Comparison of ENCODE assay signal across 1 cellular context in genomic region chr6:33425668-33426577, GRCh38.
TF ChIP-seq lines count a peak whose summit lies in the region.

No MANE protein-coding gene starts in this region.

TF ChIP-seq in K562, 482 proteins besides CTCF, POLR2A, EP300 and RAD21 (continued from another document and continues in another):
- no peak for TF ChIP-seq RREB1 (CRISPR knock-in tag; IDR thresholded peaks at IDR 0.05)
- TF ChIP-seq SIRT6 (IDR thresholded peaks at IDR 0.05; ENCODE audit: low read depth, low read length) = no peak
- peak; percentile 62 for TF ChIP-seq SMC3 (conservative IDR thresholded peaks at IDR 0.05; ENCODE audit: insufficient read depth, low read depth, low read length)
- TF ChIP-seq CEBPZ (IDR thresholded peaks at IDR 0.05; ENCODE audit: borderline replicate concordance, low read depth, low read length) = no peak
- no peak for TF ChIP-seq ZNF3 (CRISPR knock-in tag; IDR thresholded peaks at IDR 0.05)
- no peak for TF ChIP-seq ZNF184 (CRISPR knock-in tag; IDR thresholded peaks at IDR 0.05)
- no peak for TF ChIP-seq ZSCAN32 (CRISPR knock-in tag; IDR thresholded peaks at IDR 0.05)
- no peak for TF ChIP-seq MBD1 (CRISPR knock-in tag; IDR thresholded peaks at IDR 0.05)
- TF ChIP-seq SMARCA5 (IDR thresholded peaks at IDR 0.05) = no peak
- TF ChIP-seq ZC3H4 (CRISPR knock-in tag; IDR thresholded peaks at IDR 0.05; ENCODE audit: borderline replicate concordance) = no peak
- TF ChIP-seq PURB (CRISPR knock-in tag; IDR thresholded peaks at IDR 0.05; ENCODE audit: low read depth) = no peak
- no peak for TF ChIP-seq FOXK1 (CRISPR knock-in tag; IDR thresholded peaks at IDR 0.05; ENCODE audit: borderline replicate concordance)
- TF ChIP-seq KDM5B (IDR thresholded peaks at IDR 0.05; ENCODE audit: insufficient replicate concordance, low read depth, low read length) = peak; percentile 43
- TF ChIP-seq GABPB1 (CRISPR knock-in tag; IDR thresholded peaks at IDR 0.05) = peak; percentile 68
- TF ChIP-seq ETV1 (tag; conservative IDR thresholded peaks at IDR 0.05; ENCODE audit: low read depth) = peak; percentile 61
- no peak for TF ChIP-seq ZKSCAN1 (IDR thresholded peaks at IDR 0.05; ENCODE audit: low read depth, low read length)
- TF ChIP-seq ZNF347 (CRISPR knock-in tag; IDR thresholded peaks at IDR 0.05; ENCODE audit: low read depth) = no peak
- peak; percentile 94 to 99 for TF ChIP-seq MAZ (CRISPR knock-in tag; conservative IDR thresholded peaks at IDR 0.05 in 1 of 2, IDR thresholded peaks at IDR 0.05 in 1 of 2)
- TF ChIP-seq ZNF511 (CRISPR knock-in tag; IDR thresholded peaks at IDR 0.05) = no peak
- TF ChIP-seq GMEB1 (CRISPR knock-in tag; IDR thresholded peaks at IDR 0.05) = no peak
- TF ChIP-seq SETDB1 (IDR thresholded peaks at IDR 0.05; ENCODE audit: low read length) = no peak
- TF ChIP-seq MIER1 (IDR thresholded peaks at IDR 0.05; ENCODE audit: low read depth) = no peak
- TF ChIP-seq SNRNP70 (optimal IDR thresholded peaks at IDR 0.05; ENCODE audit: low read depth, low read length) = no peak
- no peak for TF ChIP-seq E2F5 (CRISPR knock-in tag; IDR thresholded peaks at IDR 0.05)
- TF ChIP-seq ZSCAN29 (IDR thresholded peaks at IDR 0.05) = no peak
- no peak for TF ChIP-seq THAP12 (CRISPR knock-in tag; IDR thresholded peaks at IDR 0.05)
- peak; percentile 82 for TF ChIP-seq RBFOX2 (IDR thresholded peaks at IDR 0.05; ENCODE audit: low read depth, low read length)
- TF ChIP-seq ZNF431 (CRISPR knock-in tag; IDR thresholded peaks at IDR 0.05) = peak; percentile 65; the same call in 1 of the 2 replicates
- TF ChIP-seq SIX5 (IDR thresholded peaks at IDR 0.05; ENCODE audit: borderline replicate concordance in 1 of 2, insufficient read depth in 1 of 2, low read depth in 1 of 2, low read length in 2 of 2) = no peak
- TF ChIP-seq POLR2AphosphoS5 (IDR thresholded peaks at IDR 0.05; ENCODE audit: control insufficient read depth, insufficient read depth, low read depth, low read length) = peak; percentile 69; the same call in 1 of the 2 replicates
- peak in 1 of 2 experiments; percentile 100; a peak in 2 of 4 replicates for TF ChIP-seq ZNF639 (CRISPR knock-in tag; conservative IDR thresholded peaks at IDR 0.05 in 1 of 2, IDR thresholded peaks at IDR 0.05 in 1 of 2)
- TF ChIP-seq ZNF133 (CRISPR knock-in tag; IDR thresholded peaks at IDR 0.05) = no peak
- TF ChIP-seq MITF (IDR thresholded peaks at IDR 0.05) = peak; percentile 28; the same call in 1 of the 2 replicates
- TF ChIP-seq TAF7 (tag; IDR thresholded peaks at IDR 0.05) = no peak
- 0 out of 2 replicates have a peak, but pooled peaks have one; percentile 47 for TF ChIP-seq KAT7 (CRISPR knock-in tag; IDR thresholded peaks at IDR 0.05; ENCODE audit: borderline replicate concordance)
- TF ChIP-seq ZZZ3 (IDR thresholded peaks at IDR 0.05) = no peak
- no peak for TF ChIP-seq ZNF780A (CRISPR knock-in tag; IDR thresholded peaks at IDR 0.05)
- no peak for TF ChIP-seq DLX4 (CRISPR knock-in tag; IDR thresholded peaks at IDR 0.05)
- TF ChIP-seq ZNF76 (CRISPR knock-in tag; IDR thresholded peaks at IDR 0.05; ENCODE audit: borderline replicate concordance) = no peak
- TF ChIP-seq PKNOX1 (IDR thresholded peaks at IDR 0.05) = no peak
